8 cellular contexts compared by ENCODE assay signal in genomic region chr1:116514708-116515525, GRCh38. TPM values are rescaled to one million over a fixed set of nuclear protein-coding genes. Genes with fewer than 3 reads are reported as not detected.
DNase-seq lines count a peak whose midpoint lies in the region; ATAC-seq and TF ChIP-seq lines count a peak whose summit lies in the region.

No MANE protein-coding gene starts in this region.

- CTCF ChIA-PET in activated CD4-positive, alpha-beta T cell treated with anti-CD3 and anti-CD28 coated beads for 36 hours (lab: Charles Lee) = interaction anchor here (0.6 to 2.7 kb wide), 11 partner anchors 9 to 158 kb away, joined by 3 to 12 read pairs (median 6); no protein-coding TSS in a partner anchor

- peaks cover 71% of the 10 kb centered on the region for H3K4me1 ChIP-seq in BLaER1
- peaks cover 0 to 2% (median 0%) of the 10 kb centered on the region in 3 donors for H3K4me1 ChIP-seq in esophagus squamous epithelium
- no peaks in the 10 kb centered on the region for H3K4me1 ChIP-seq in psoas muscle

- peak; percentile 78 for DNase-seq in activated CD4-positive, alpha-beta T cell treated with anti-CD3 and anti-CD28 coated beads for 36 hours
- DNase-seq in esophagus squamous epithelium (lab: John Stamatoyannopoulos, UW) (no peak), psoas muscle (no peak), hypothalamus (lab: John Stamatoyannopoulos, UW) (no peak)

- peaks cover 7% of the 10 kb centered on the region for H3K36me3 Mint-ChIP-seq in activated CD4-positive, alpha-beta T cell treated with anti-CD3 and anti-CD28 coated beads for 36 hours (ENCODE audit: low read depth)
- H3K36me3 Mint-ChIP-seq in stimulated activated naive CD8-positive, alpha-beta T cell treated with anti-CD3 and anti-CD28 coated beads, Interleukin-15, Interleukin-2, amounts not matched to agents 100 ng/mL and 50 ng/mL, for 24 hours (ENCODE audit: low read depth) = peaks cover 24% of the 10 kb centered on the region

- H3K4me2 ChIP-seq in BLaER1 = peak overlapping the region; percentile 80

- no peak for TF ChIP-seq CTCF in esophagus squamous epithelium (IDR thresholded peaks at IDR 0.05)
- no peak for TF ChIP-seq CTCF in psoas muscle (IDR thresholded peaks at IDR 0.05)

- H3K9ac ChIP-seq in BLaER1 = peak overlapping the region; percentile 56

- H3K36me3 ChIP-seq in BLaER1 (peaks cover 27% of the 10 kb centered on the region), esophagus squamous epithelium (peaks cover 0 to 16% (median 0%) of the 10 kb centered on the region in 3 donors), psoas muscle (ENCODE audit: insufficient read depth in 1 of 2, low read depth in 1 of 2) (peaks cover 0 to 8% of the 10 kb centered on the region in 2 donors)

- no peaks in the 10 kb centered on the region for H3K27me3 ChIP-seq in BLaER1
- H3K27me3 ChIP-seq in esophagus squamous epithelium = no peaks in the 10 kb centered on the region
- no peaks in the 10 kb centered on the region for H3K27me3 ChIP-seq in psoas muscle (ENCODE audit: insufficient read depth in 3 of 3, low read length in 2 of 3)

- POLR2A ChIA-PET in activated CD4-positive, alpha-beta T cell treated with anti-CD3 and anti-CD28 coated beads for 36 hours (lab: Charles Lee) = interaction anchor here (0.7 to 1.6 kb wide), 7 partner anchors 11 to 258 kb away, joined by 3 to 15 read pairs (median 6); no protein-coding TSS in a partner anchor

- H3K27me3 Mint-ChIP-seq in activated CD4-positive, alpha-beta T cell treated with anti-CD3 and anti-CD28 coated beads for 36 hours = no peaks in the 10 kb centered on the region
- H3K27me3 Mint-ChIP-seq in stimulated activated naive CD8-positive, alpha-beta T cell treated with anti-CD3 and anti-CD28 coated beads, Interleukin-15, Interleukin-2, amounts not matched to agents 100 ng/mL and 50 ng/mL, for 24 hours = no peaks in the 10 kb centered on the region

- H3K4me3 ChIP-seq in BLaER1 = no peak overlapping the region
- H3K4me3 ChIP-seq in esophagus squamous epithelium = no peak overlapping the region
- H3K4me3 ChIP-seq in psoas muscle = no peak overlapping the region

- H3K27ac Mint-ChIP-seq in activated CD4-positive, alpha-beta T cell treated with anti-CD3 and anti-CD28 coated beads for 36 hours = peak overlapping the region; percentile 85
- peak overlapping the region; percentile 96 for H3K27ac Mint-ChIP-seq in stimulated activated naive CD8-positive, alpha-beta T cell treated with anti-CD3 and anti-CD28 coated beads, Interleukin-15, Interleukin-2, amounts not matched to agents 100 ng/mL and 50 ng/mL, for 24 hours

- H3K27ac ChIP-seq in BLaER1 (peak overlapping the region; percentile 83), esophagus squamous epithelium (peak overlapping the region; percentile 52 to 74 (median 60)), psoas muscle (no peak overlapping the region)

- TF ChIP-seq POLR2A in esophagus squamous epithelium (IDR thresholded peaks at IDR 0.05) = no peak

- no peaks in the 10 kb centered on the region for H3K9me3 Mint-ChIP-seq in activated CD4-positive, alpha-beta T cell treated with anti-CD3 and anti-CD28 coated beads for 36 hours (ENCODE audit: low read depth)
- no peaks in the 10 kb centered on the region for H3K9me3 Mint-ChIP-seq in stimulated activated naive CD8-positive, alpha-beta T cell treated with anti-CD3 and anti-CD28 coated beads, Interleukin-15, Interleukin-2, amounts not matched to agents 100 ng/mL and 50 ng/mL, for 24 hours

- peaks cover 56% of the 10 kb centered on the region for H3K4me1 Mint-ChIP-seq in activated CD4-positive, alpha-beta T cell treated with anti-CD3 and anti-CD28 coated beads for 36 hours
- H3K4me1 Mint-ChIP-seq in stimulated activated naive CD8-positive, alpha-beta T cell treated with anti-CD3 and anti-CD28 coated beads, Interleukin-15, Interleukin-2, amounts not matched to agents 100 ng/mL and 50 ng/mL, for 24 hours (ENCODE audit: low read depth) = peaks cover 58% of the 10 kb centered on the region

- WGBS in esophagus squamous epithelium, 2 donors = 67% methylated on average over 8 of the region's 8 CpGs; no CpG with 5 or more reads in 1 of the 2 donors
- WGBS in psoas muscle, 3 donors = 63 to 69% (median 66%) methylated on average over 8 of the region's 8 CpGs

- intact Hi-C loops in activated CD4-positive, alpha-beta T cell treated with anti-CD3 and anti-CD28 coated beads for 36 hours (cut with DNase I, micrococcal nuclease) = loop anchor here (1.0 to 10.0 kb wide), 12 partner anchors 11 to 870 kb away; partner anchors contain the start of genes TTF2 (in 2 of the 2), CD58 (in 1 of the 2), IGSF3 (in 1 of the 2) and VANGL1 (in 1 of the 2)
- intact Hi-C loops in esophagus squamous epithelium (cut with DNase I) (no loop called here), psoas muscle (cut with DNase I) (no loop called here)

- no peaks in the 10 kb centered on the region for H4K20me1 ChIP-seq in BLaER1

- H3K4me3 Mint-ChIP-seq in activated CD4-positive, alpha-beta T cell treated with anti-CD3 and anti-CD28 coated beads for 36 hours = peak overlapping the region; percentile 39
- peak overlapping the region; percentile 58 for H3K4me3 Mint-ChIP-seq in stimulated activated naive CD8-positive, alpha-beta T cell treated with anti-CD3 and anti-CD28 coated beads, Interleukin-15, Interleukin-2, amounts not matched to agents 100 ng/mL and 50 ng/mL, for 24 hours

- peaks cover 14% of the 10 kb centered on the region; the same call in 1 of the 2 replicates for H3K9me3 ChIP-seq in BLaER1
- H3K9me3 ChIP-seq in esophagus squamous epithelium = no peaks in the 10 kb centered on the region
- H3K9me3 ChIP-seq in psoas muscle = no peaks in the 10 kb centered on the region

- ATAC-seq in GM19351 (IDR thresholded peaks at IDR 0.05; ENCODE audit: unreplicated experiment) = peak; percentile 78
- ATAC-seq in HG03442 (IDR thresholded peaks at IDR 0.05; ENCODE audit: unreplicated experiment) = peak; percentile 74
- peak; percentile 94 for ATAC-seq in activated CD4-positive, alpha-beta T cell treated with anti-CD3 and anti-CD28 coated beads for 36 hours
- no peak for ATAC-seq in psoas muscle

RNA-seq across cellular contexts. Expression of gene CD58, which starts 55.9 kb away (rescaled TPM):
- total RNA-seq in activated CD4-positive, alpha-beta T cell treated with anti-CD3 and anti-CD28 coated beads for 36 hours = 10 to 100 TPM; 12.4 to 16.0 TPM
- total RNA-seq in esophagus squamous epithelium (10 to 100 TPM; 19.4 to 54.4 (median 32.5) TPM), psoas muscle (1 to 10 TPM; 4.7 to 8.9 (median 5.4) TPM)
- polyA plus RNA-seq in psoas muscle = 10 to 100 TPM in 2 of 3 donors, 1 to 10 TPM in 1; 7.8 to 11.9 (median 11.8) TPM

Comparison
In these comparisons a context has a peak if more than half of its experiments do, and no peak if none do; other contexts are left out.
1. ATAC-seq: peak in GM19351 (single experiment), HG03442 (single experiment) and activated CD4-positive, alpha-beta T cell treated with anti-CD3 and anti-CD28 coated beads for 36 hours (single experiment); none in psoas muscle (0 of 4).
2. intact Hi-C loops: an anchor here in activated CD4-positive, alpha-beta T cell treated with anti-CD3 and anti-CD28 coated beads for 36 hours (1.0 to 10.0 kb wide); none called in esophagus squamous epithelium and psoas muscle.